Comparison of ENCODE assay signal across 8 cellular contexts in the genomic region with DNA sequence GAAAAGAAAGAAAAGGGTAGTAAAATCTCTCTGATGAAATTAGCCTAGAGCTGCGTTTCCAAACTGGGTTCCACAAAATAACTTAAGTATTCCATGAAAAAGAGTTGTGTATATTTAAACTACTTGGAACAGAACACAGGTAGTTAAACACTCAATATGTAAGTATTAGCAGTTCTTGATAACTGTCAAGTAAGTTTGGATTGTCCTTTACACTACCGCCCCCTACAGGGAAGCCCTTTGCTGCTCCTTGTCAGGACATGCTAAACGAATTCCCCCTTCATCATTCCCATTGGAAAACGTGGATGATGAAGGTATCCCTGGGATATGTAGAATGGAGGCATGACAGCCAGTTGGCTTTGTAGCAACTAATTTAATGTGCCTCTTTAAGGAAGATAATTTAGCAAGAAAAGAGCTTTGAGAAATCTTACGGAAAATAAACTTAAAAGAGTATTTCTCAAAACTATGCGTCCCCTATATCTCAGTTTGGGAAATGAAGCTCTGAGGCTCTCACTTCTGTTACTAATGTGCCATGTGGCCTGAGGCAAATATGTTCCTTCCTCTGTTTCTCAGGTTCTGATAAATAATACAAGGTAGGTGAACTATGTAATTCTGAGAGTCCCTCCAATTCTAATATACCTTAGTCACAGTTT. TPM values are rescaled to one million over a fixed set of nuclear protein-coding genes. Genes with fewer than 3 reads are reported as not detected.
DNase-seq lines count a peak whose midpoint lies in the region; ATAC-seq, FAIRE-seq and TF ChIP-seq lines count a peak whose summit lies in the region.

No MANE protein-coding gene starts in this region.

- TF ChIP-seq CTCF in AG04450 (IDR thresholded peaks at IDR 0.05; ENCODE audit: low read depth, low read length): peak; percentile 68
- TF ChIP-seq CTCF in GM12873 (IDR thresholded peaks at IDR 0.05; ENCODE audit: insufficient read depth, low read depth, low read length, missing control alignments): peak; percentile 90

- H3K27ac ChIP-seq in AG04450 (ENCODE audit: low read depth, low read length): no peak overlapping the region

- FAIRE-seq in RCC 7860 (lab: Jason Lieb, UNC): peak; percentile 46

- H3K9me3 ChIP-seq in AG04450 (ENCODE audit: control insufficient read depth, insufficient read depth, low read length): no peaks in the 10 kb centered on the region

- no peak for DNase-seq in AG04450 (ENCODE audit: low read depth, low spot score)
- DNase-seq in RCC 7860 (ENCODE audit: low spot score): peak; percentile 50
- DNase-seq in activated T-helper 9 cell treated with anti-CD3 and anti-CD28 coated beads, Interleukin-2, amount 50 U/mL, for 16 hours (ENCODE audit: low read depth): peak; percentile 47
- peak; percentile 81 for DNase-seq in globus pallidus (ENCODE audit: low spot score)
- peak; percentile 81 for DNase-seq in renal cortical epithelial cell (ENCODE audit: low read depth)

- no peak overlapping the region for H3K4me3 ChIP-seq in AG04450 (ENCODE audit: low read depth, low read length)

- ATAC-seq in HG03469 (IDR thresholded peaks at IDR 0.05; ENCODE audit: unreplicated experiment) (no peak), HG03097 (IDR thresholded peaks at IDR 0.05; ENCODE audit: low FRiP score, unreplicated experiment) (no peak)

- no peaks in the 10 kb centered on the region for H3K27me3 ChIP-seq in AG04450 (ENCODE audit: control insufficient read depth, insufficient read depth, low read length)

- CTCF ChIA-PET in AG04450 (lab: Charles Lee): interaction anchor here (0.6 to 6.6 kb wide), 15 partner anchors 10 to 271 kb away, joined by 3 to 116 read pairs (median 4); partner anchors contain the start of genes HASPIN and NCBP3

- POLR2A ChIA-PET in AG04450 (lab: Yijun Ruan, JAX): interaction anchor here (0.7 to 1.7 kb wide), 3 partner anchors 88 to 95 kb away, joined by 3 to 11 read pairs (median 3); no protein-coding TSS in a partner anchor

RNA-seq across cellular contexts. Expression of gene NCBP3, which starts 18.8 kb away (rescaled TPM):
- polyA plus RNA-seq in AG04450 (2011; rRNA removed): 19.4 and 28.5 TPM in 2 replicates
- polyA minus RNA-seq in AG04450 (2011; rRNA and poly(A)+ RNA removed): 10.6 and 16.9 TPM in 2 replicates
- total RNA-seq in renal cortical epithelial cell: 21.4 and 35.5 TPM in 2 replicates

RNA-seq across cellular contexts. Expression of gene ITGAE, which starts 26.3 kb away (rescaled TPM):
- polyA plus RNA-seq in AG04450 (2011; rRNA removed): 76.7 and 98.1 TPM in 2 replicates
- 3.8 and 9.0 TPM in 2 replicates for polyA minus RNA-seq in AG04450 (2011; rRNA and poly(A)+ RNA removed)
- 8.7 and 14.2 TPM in 2 replicates for total RNA-seq in renal cortical epithelial cell
